Comparison of ENCODE assay signal across 32 cellular contexts in the genomic region with DNA sequence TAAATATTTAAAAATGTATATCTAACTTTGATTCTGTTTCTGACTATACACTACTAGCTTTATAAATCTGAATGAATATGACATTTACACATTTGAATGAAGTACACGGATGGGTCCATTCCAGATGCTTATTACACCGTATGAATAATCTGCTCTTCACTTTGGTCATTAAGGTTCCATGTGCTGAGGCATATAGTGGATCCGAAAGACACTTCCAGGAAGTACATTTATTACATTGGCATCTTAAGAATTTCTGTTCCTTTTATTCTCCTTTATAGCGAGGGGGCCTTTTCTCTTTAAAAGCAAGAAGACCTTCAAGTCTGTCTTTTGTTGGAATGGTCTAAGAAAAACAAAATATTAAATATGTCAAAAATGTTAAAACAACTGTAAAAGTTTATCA.
DNase-seq lines count a peak whose midpoint lies in the region; ATAC-seq and TF ChIP-seq lines count a peak whose summit lies in the region.
"Had no signal": no experiment of that assay in that cellular context is flagged by ENCODE, and none has a peak within 500 bp of the region (broad histone marks: within the 10 kb centered on the region; RNA-seq: fewer than 3 reads in every experiment).

No MANE protein-coding gene starts in this region.

- H3K27ac Mint-ChIP-seq in CD4-positive, alpha-beta memory T cell: no peak overlapping the region
- H3K27ac Mint-ChIP-seq: activated CD8-positive, alpha-beta memory T cell treated with anti-CD3 and anti-CD28 coated beads, Interleukin-2, amount 10 ng/mL, durations not matched to agents 7 days and 5 days; natural killer cell treated with Interleukin-12 subunit alpha and Interleukin-12 subunit beta and Interleukin-15 and Interleukin-18, amount 100 ng/mL, for 72 hours; T-helper 17 cell had no signal

- intact Hi-C loops in CD4-positive, alpha-beta memory T cell (cut with micrococcal nuclease): no loop called here

- CTCF ChIA-PET in CD4-positive, alpha-beta memory T cell (lab: Charles Lee; ENCODE audit: partially characterized antibody): no interaction called here

- POLR2A ChIA-PET in CD4-positive, alpha-beta memory T cell (lab: Charles Lee; ENCODE audit: partially characterized antibody): no interaction called here

- H3K9me3 ChIP-seq in RWPE2 (ENCODE audit: severe bottlenecking): no peaks in the 10 kb centered on the region
- H3K9me3 ChIP-seq in CD4-positive, alpha-beta memory T cell (ENCODE audit: control insufficient read depth in 1 of 2, low read length in 2 of 2): no peaks in the 10 kb centered on the region
- H3K9me3 ChIP-seq: Caco-2, psoas muscle, sigmoid colon, stomach, tibial artery had no signal

- peak; percentile 76; the same call in 2 of the 3 replicates for ATAC-seq in RWPE2 (ENCODE audit: low read depth)
- no peak for ATAC-seq in left lobe of liver
- ATAC-seq in GM19463 (IDR thresholded peaks at IDR 0.05; ENCODE audit: unreplicated experiment): no peak
- ATAC-seq: activated CD8-positive, alpha-beta memory T cell treated with anti-CD3 and anti-CD28 coated beads, Interleukin-2, amount 10 ng/mL, durations not matched to agents 7 days and 5 days; activated T-cell treated with anti-CD3 and anti-CD28 coated beads, Interleukin-2, amount 50 U/mL, for 4 hours; HCT116; HepG2; left cardiac atrium; natural killer cell treated with Interleukin-12 subunit alpha and Interleukin-12 subunit beta and Interleukin-15 and Interleukin-18, amount 100 ng/mL, for 72 hours; Panc1; T-helper 17 cell had no signal

- peaks cover 4 to 21% (median 14%) of the 10 kb centered on the region in 4 donors for H3K4me1 Mint-ChIP-seq in CD4-positive, alpha-beta memory T cell

- H3K4me1 ChIP-seq in RWPE2 (ENCODE audit: insufficient read depth, poor library complexity, severe bottlenecking): peaks cover 13% of the 10 kb centered on the region
- H3K4me1 ChIP-seq in CD4-positive, alpha-beta memory T cell (ENCODE audit: insufficient read depth, low read length): peaks cover 14% of the 10 kb centered on the region
- H3K4me1 ChIP-seq: BLaER1 treated with 17β-estradiol and CSF1 and Interleukin-3, amounts not matched to agents 10 nM and 100 nM; tibial artery had no signal

- DNase-seq in AG10803 (ENCODE audit: low read depth): peak; percentile 42
- peak; percentile 61 for DNase-seq in HT1080 (ENCODE audit: low read depth)
- DNase-seq in RWPE2 (ENCODE audit: low spot score): no peak
- DNase-seq in fibroblast of pulmonary artery (ENCODE audit: low read depth): peak; percentile 51
- no peak for DNase-seq in CD4-positive, alpha-beta memory T cell
- no peak for DNase-seq in NCI-H1930 (lab: John Stamatoyannopoulos, UW)
- DNase-seq in left lobe of liver (ENCODE audit: low spot score): no peak
- DNase-seq: activated CD8-positive, alpha-beta memory T cell treated with anti-CD3 and anti-CD28 coated beads, Interleukin-2, amount 10 ng/mL, durations not matched to agents 7 days and 5 days; activated gamma-delta T cell; activated T-cell treated with anti-CD3 and anti-CD28 coated beads, Interleukin-2, amount 50 U/mL, for 4 hours; Caco-2; DMS53; hippocampal formation; Karpas-422; left cardiac atrium; mammary epithelial cell; MV-4-11; NCI-H1436; NCI-H345; psoas muscle; sigmoid colon; stimulated activated CD4-positive, alpha-beta T cell treated with anti-CD3 and anti-CD28 coated beads, Interleukin-4, amount 100 ng/mL, for 1 hour; stomach; T-helper 17 cell; tibial artery had no signal

- no peaks in the 10 kb centered on the region for H3K36me3 ChIP-seq in RWPE2 (ENCODE audit: low read depth)
- no peaks in the 10 kb centered on the region for H3K36me3 ChIP-seq in CD4-positive, alpha-beta memory T cell (ENCODE audit: insufficient read depth, low read length)

- H3K36me3 Mint-ChIP-seq in CD4-positive, alpha-beta memory T cell: peaks cover 11 to 16% of the 10 kb centered on the region in 2 donors

- peaks cover 0 to 3% (median 0%) of the 10 kb centered on the region in 8 donors for H3K9me3 Mint-ChIP-seq in CD4-positive, alpha-beta memory T cell
- H3K9me3 Mint-ChIP-seq: activated T-cell treated with anti-CD3 and anti-CD28 coated beads, Interleukin-2, amount 50 U/mL, for 4 hours; central memory CD8-positive, alpha-beta T cell; natural killer cell treated with Interleukin-12 subunit alpha and Interleukin-12 subunit beta and Interleukin-15 and Interleukin-18, amount 100 ng/mL, for 72 hours had no signal

- no peaks in the 10 kb centered on the region for H3K27me3 ChIP-seq in RWPE2 (ENCODE audit: insufficient read depth, poor library complexity, severe bottlenecking)
- no peaks in the 10 kb centered on the region for H3K27me3 ChIP-seq in CD4-positive, alpha-beta memory T cell (ENCODE audit: insufficient read depth, low read length)
- H3K27me3 ChIP-seq: BLaER1 treated with 17β-estradiol and CSF1 and Interleukin-3, amounts not matched to agents 10 nM and 100 nM; sigmoid colon; stomach; tibial artery had no signal

- no peak overlapping the region for H3K4me3 ChIP-seq in AG10803 (ENCODE audit: low read length)
- H3K4me3 ChIP-seq in RWPE2 (ENCODE audit: severe bottlenecking): no peak overlapping the region
- H3K4me3 ChIP-seq in fibroblast of pulmonary artery (replicated peaks; ENCODE audit: low read depth, low read length): no peak overlapping the region
- H3K4me3 ChIP-seq in CD4-positive, alpha-beta memory T cell (ENCODE audit: low read length in 2 of 2): no peak overlapping the region
- H3K4me3 ChIP-seq: BLaER1 treated with 17β-estradiol and CSF1 and Interleukin-3, amounts not matched to agents 10 nM and 100 nM; psoas muscle; sigmoid colon; stomach; tibial artery had no signal

- no peaks in the 10 kb centered on the region for H3K27me3 Mint-ChIP-seq in CD4-positive, alpha-beta memory T cell
- H3K27me3 Mint-ChIP-seq: activated CD8-positive, alpha-beta memory T cell treated with anti-CD3 and anti-CD28 coated beads, Interleukin-2, amount 10 ng/mL, durations not matched to agents 7 days and 5 days; central memory CD8-positive, alpha-beta T cell; natural killer cell treated with Interleukin-12 subunit alpha and Interleukin-12 subunit beta and Interleukin-15 and Interleukin-18, amount 100 ng/mL, for 72 hours; T-helper 17 cell had no signal

- peak overlapping the region; percentile 32 for H3K27ac ChIP-seq in RWPE2 (ENCODE audit: poor library complexity, severe bottlenecking)
- no peak overlapping the region for H3K27ac ChIP-seq in CD4-positive, alpha-beta memory T cell (ENCODE audit: low read depth, low read length)
- H3K27ac ChIP-seq: BLaER1 treated with 17β-estradiol and CSF1 and Interleukin-3, amounts not matched to agents 10 nM and 100 nM; psoas muscle; sigmoid colon; tibial artery had no signal

- TF ChIP-seq CTCF in AG10803 (conservative IDR thresholded peaks at IDR 0.05; ENCODE audit: low read length) (no peak), RWPE2 (IDR thresholded peaks at IDR 0.05; ENCODE audit: poor library complexity, severe bottlenecking) (no peak), fibroblast of pulmonary artery (IDR thresholded peaks at IDR 0.05; ENCODE audit: low read length, missing control alignments) (no peak)

- no peak overlapping the region for H3K4me3 Mint-ChIP-seq in CD4-positive, alpha-beta memory T cell
- H3K4me3 Mint-ChIP-seq: activated CD8-positive, alpha-beta memory T cell treated with anti-CD3 and anti-CD28 coated beads, Interleukin-2, amount 10 ng/mL, durations not matched to agents 7 days and 5 days; activated T-cell treated with anti-CD3 and anti-CD28 coated beads, Interleukin-2, amount 50 U/mL, for 4 hours; central memory CD8-positive, alpha-beta T cell; natural killer cell treated with Interleukin-12 subunit alpha and Interleukin-12 subunit beta and Interleukin-15 and Interleukin-18, amount 100 ng/mL, for 72 hours; T-helper 17 cell had no signal

Comparison
In these comparisons a context has a peak if more than half of its experiments do, and no peak if none do; other contexts are left out.
1. DNase-seq: peak in AG10803 (single experiment), HT1080 (single experiment) and fibroblast of pulmonary artery (single experiment); none in RWPE2 (single experiment), CD4-positive, alpha-beta memory T cell (0 of 5), NCI-H1930 (0 of 2) and left lobe of liver (single experiment).